ENCODE assay signal across 11 cellular contexts in the genomic region with DNA sequence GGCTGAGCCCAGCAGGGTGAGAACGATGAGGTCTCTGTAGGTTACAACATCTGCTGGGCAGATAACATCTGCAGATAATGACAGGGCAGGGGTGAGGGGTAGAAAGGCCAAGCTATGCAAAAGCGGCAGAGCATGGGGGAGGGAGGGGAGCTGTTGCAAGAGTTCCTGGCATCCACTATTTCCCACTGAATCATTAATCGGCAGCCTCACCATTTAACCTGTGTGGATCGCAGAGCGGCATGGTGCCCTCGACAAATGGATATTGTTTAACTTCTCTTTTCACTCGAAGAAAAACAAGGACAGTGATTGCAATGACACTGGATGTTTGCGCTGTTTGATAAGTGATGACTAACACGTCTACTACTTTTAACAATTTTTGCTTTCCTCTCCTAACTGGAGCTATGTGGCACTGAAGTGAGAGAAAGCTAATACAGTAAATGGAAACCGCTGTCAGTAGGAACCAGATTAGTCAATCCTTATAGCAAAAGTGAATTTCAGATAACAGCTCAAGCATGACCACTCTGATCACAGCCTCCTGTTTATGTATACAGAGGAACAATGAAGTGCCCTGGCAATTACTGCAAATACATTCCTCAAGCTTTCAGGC.
DNase-seq lines count a peak whose midpoint lies in the region; ATAC-seq, FAIRE-seq and TF ChIP-seq lines count a peak whose summit lies in the region.
"Had no signal": no experiment of that assay in that cellular context is flagged by ENCODE, and none has a peak within 500 bp of the region (broad histone marks: within the 10 kb centered on the region; RNA-seq: fewer than 3 reads in every experiment).

No MANE protein-coding gene starts in this region.

- H3K4me3 ChIP-seq in SJSA1 (peak overlapping the region; percentile 18), HepG2 (replicated peaks in 1 of 3; ENCODE audit: insufficient read depth in 1 of 3, low read depth in 2 of 3, low read length in 3 of 3) (no peak overlapping the region)

- DNase-seq in Daoy (ENCODE audit: low read depth) = peak; percentile 75
- peak; percentile 91 for DNase-seq in NCI-H1105 treated with DMSO at 0.1 percent for 48 hours (lab: John Stamatoyannopoulos, UW)
- peak; percentile 47 to 80 for DNase-seq in SJSA1 (ENCODE audit: low read depth in 1 of 2, low spot score in 2 of 2)
- peak; percentile 53 for DNase-seq in HepG2 (ENCODE audit: low spot score)
- no peak for DNase-seq in naive thymus-derived CD8-positive, alpha-beta T cell
- no peak for DNase-seq in SIG-M5 (lab: John Stamatoyannopoulos, UW)
- DNase-seq: head of caudate nucleus had no signal

- no peak overlapping the region for H2AFZ ChIP-seq in HepG2 (ENCODE audit: low read length)

- no TSS peak for BruUV-seq in HepG2 (replicated peaks; lab: Mats Ljungman, UMichigan)

- H3K9me3 Mint-ChIP-seq in naive thymus-derived CD8-positive, alpha-beta T cell = no peaks in the 10 kb centered on the region
- H3K9me3 Mint-ChIP-seq: dendritic cell treated with granulocyte-macrophage colony-stimulating factor and Interleukin-4, amounts not matched to agents 40 ng/mL and 50 ng/mL, for 4 days had no signal

- CTCF ChIA-PET in HepG2 (lab: Yijun Ruan, JAX; ENCODE audit: low intra/inter-chr PET ratio, low total read pairs) = no interaction called here

- FAIRE-seq in HepG2 (lab: Jason Lieb, UNC) = peak; percentile 49

- no peak for TF ChIP-seq POLR2A in HepG2 (IDR thresholded peaks at IDR 0.05; ENCODE audit: insufficient read depth in 1 of 2, low read depth in 2 of 2, low read length in 2 of 2)

- H3K9me3 ChIP-seq in SJSA1 (replicated peaks) (no peaks in the 10 kb centered on the region), HepG2 (ENCODE audit: low read length) (no peaks in the 10 kb centered on the region)

- H3K27ac ChIP-seq in SJSA1 = peak overlapping the region; percentile 41; the same call in 1 of the 2 replicates
- H3K27ac ChIP-seq in HepG2 (ENCODE audit: extremely low read length, insufficient read depth, low read length) = no peak overlapping the region
- H3K27ac ChIP-seq: VCaP had no signal

- no peaks in the 10 kb centered on the region for H3K79me2 ChIP-seq in HepG2 (ENCODE audit: insufficient read depth, low read length)

- ATAC-seq in HepG2 (peak; percentile 68), GM18870 (IDR thresholded peaks at IDR 0.05; ENCODE audit: unreplicated experiment) (no peak), GM21447 (IDR thresholded peaks at IDR 0.05; ENCODE audit: unreplicated experiment) (no peak)
- no peak for ATAC-seq in naive thymus-derived CD8-positive, alpha-beta T cell

- H3K27me3 ChIP-seq in SJSA1 (replicated peaks) = no peaks in the 10 kb centered on the region
- no peaks in the 10 kb centered on the region for H3K27me3 ChIP-seq in HepG2 (ENCODE audit: control insufficient read depth in 1 of 2, insufficient read depth in 2 of 2, low read length in 2 of 2)

- WGBS in HepG2 (ENCODE audit: low lambda C conversion rate) = 5% methylated on average over 10 of the region's 10 CpGs

- no peak for TF ChIP-seq RAD21 in HepG2 (CRISPR knock-in tag; IDR thresholded peaks at IDR 0.05)

- H3K36me3 Mint-ChIP-seq in naive thymus-derived CD8-positive, alpha-beta T cell = no peaks in the 10 kb centered on the region

- POLR2A ChIA-PET in HepG2 (lab: Yijun Ruan, JAX) = no interaction called here
- POLR2A ChIA-PET in naive thymus-derived CD8-positive, alpha-beta T cell (lab: Charles Lee) = no interaction called here

- H3K27ac Mint-ChIP-seq in naive thymus-derived CD8-positive, alpha-beta T cell = no peak overlapping the region
- H3K27ac Mint-ChIP-seq: dendritic cell treated with granulocyte-macrophage colony-stimulating factor and Interleukin-4, amounts not matched to agents 40 ng/mL and 50 ng/mL, for 4 days had no signal

- H3K9ac ChIP-seq in HepG2 (ENCODE audit: insufficient read depth, low read depth, low read length) = no peak overlapping the region

- H3K4me2 ChIP-seq in HepG2 (ENCODE audit: low read depth, low read length) = no peak overlapping the region

- intact Hi-C loops in HepG2 (cut with micrococcal nuclease; ENCODE audit: unreplicated experiment) = no loop called here

- TF ChIP-seq CTCF in HepG2 (CRISPR knock-in tag; IDR thresholded peaks at IDR 0.05) = no peak

- peaks cover 0 to 2% (median 0%) of the 10 kb centered on the region in 5 donors for H3K27me3 Mint-ChIP-seq in naive thymus-derived CD8-positive, alpha-beta T cell

- H3K36me3 ChIP-seq in SJSA1 (no peaks in the 10 kb centered on the region), HepG2 (replicated peaks in 1 of 2; ENCODE audit: control insufficient read depth in 1 of 2, insufficient read depth in 2 of 2, low read length in 2 of 2) (no peaks in the 10 kb centered on the region)

- no peaks in the 10 kb centered on the region for H4K20me1 ChIP-seq in HepG2 (ENCODE audit: insufficient read depth, low read length)

- H3K4me1 Mint-ChIP-seq in naive thymus-derived CD8-positive, alpha-beta T cell = no peaks in the 10 kb centered on the region

- TF ChIP-seq EP300 in HepG2 (IDR thresholded peaks at IDR 0.05; ENCODE audit: low read depth in 2 of 2, low read length in 2 of 2) = no peak
- TF ChIP-seq EP300 in HepG2 (CRISPR knock-in tag; IDR thresholded peaks at IDR 0.05; ENCODE audit: borderline replicate concordance) = no peak

- H3K4me1 ChIP-seq in SJSA1 (replicated peaks) = peaks cover 23% of the 10 kb centered on the region
- H3K4me1 ChIP-seq in HepG2 (ENCODE audit: insufficient read depth, low read length) = peaks cover 12% of the 10 kb centered on the region

- in situ Hi-C loops in HepG2 (cut with HindIII; ENCODE audit: extremely low pct_ligation_motif_present, low pct_unique_long_range_greater_than_20kb) = loop anchor here (25.0 kb wide), 1 partner anchor 404 kb away; no protein-coding TSS in a partner anchor

- no peak overlapping the region for H3K4me3 Mint-ChIP-seq in naive thymus-derived CD8-positive, alpha-beta T cell
- H3K4me3 Mint-ChIP-seq: dendritic cell treated with granulocyte-macrophage colony-stimulating factor and Interleukin-4, amounts not matched to agents 40 ng/mL and 50 ng/mL, for 4 days had no signal

TF ChIP-seq in HepG2, 621 proteins besides CTCF, POLR2A, EP300 and RAD21 (continues in another document):
- TF ChIP-seq, protein P1, sequence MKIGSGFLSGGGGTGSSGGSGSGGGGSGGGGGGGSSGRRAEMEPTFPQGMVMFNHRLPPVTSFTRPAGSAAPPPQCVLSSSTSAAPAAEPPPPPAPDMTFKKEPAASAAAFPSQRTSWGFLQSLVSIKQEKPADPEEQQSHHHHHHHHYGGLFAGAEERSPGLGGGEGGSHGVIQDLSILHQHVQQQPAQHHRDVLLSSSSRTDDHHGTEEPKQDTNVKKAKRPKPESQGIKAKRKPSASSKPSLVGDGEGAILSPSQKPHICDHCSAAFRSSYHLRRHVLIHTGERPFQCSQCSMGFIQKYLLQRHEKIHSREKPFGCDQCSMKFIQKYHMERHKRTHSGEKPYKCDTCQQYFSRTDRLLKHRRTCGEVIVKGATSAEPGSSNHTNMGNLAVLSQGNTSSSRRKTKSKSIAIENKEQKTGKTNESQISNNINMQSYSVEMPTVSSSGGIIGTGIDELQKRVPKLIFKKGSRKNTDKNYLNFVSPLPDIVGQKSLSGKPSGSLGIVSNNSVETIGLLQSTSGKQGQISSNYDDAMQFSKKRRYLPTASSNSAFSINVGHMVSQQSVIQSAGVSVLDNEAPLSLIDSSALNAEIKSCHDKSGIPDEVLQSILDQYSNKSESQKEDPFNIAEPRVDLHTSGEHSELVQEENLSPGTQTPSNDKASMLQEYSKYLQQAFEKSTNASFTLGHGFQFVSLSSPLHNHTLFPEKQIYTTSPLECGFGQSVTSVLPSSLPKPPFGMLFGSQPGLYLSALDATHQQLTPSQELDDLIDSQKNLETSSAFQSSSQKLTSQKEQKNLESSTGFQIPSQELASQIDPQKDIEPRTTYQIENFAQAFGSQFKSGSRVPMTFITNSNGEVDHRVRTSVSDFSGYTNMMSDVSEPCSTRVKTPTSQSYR (CRISPR knock-in tag; IDR thresholded peaks at IDR 0.05; ENCODE audit: borderline replicate concordance) = peak; percentile 49; the same call in 1 of the 2 replicates
- TF ChIP-seq FOSL2 (CRISPR knock-in tag; IDR thresholded peaks at IDR 0.05) (peak; percentile 53; the same call in 1 of the 2 replicates), FOXP1 (IDR thresholded peaks at IDR 0.05) (no peak), FOXP1 (CRISPR knock-in tag; IDR thresholded peaks at IDR 0.05) (no peak), MED8 (CRISPR knock-in tag; IDR thresholded peaks at IDR 0.05; ENCODE audit: insufficient replicate concordance) (no peak), FLYWCH1 (CRISPR knock-in tag; IDR thresholded peaks at IDR 0.05) (no peak), JUNB (CRISPR knock-in tag; IDR thresholded peaks at IDR 0.05; ENCODE audit: borderline replicate concordance) (0 out of 2 replicates have a peak, but pooled peaks have one; percentile 21), DMAP1 (CRISPR knock-in tag; IDR thresholded peaks at IDR 0.05) (no peak), BCL6 (CRISPR knock-in tag; IDR thresholded peaks at IDR 0.05) (0 out of 2 replicates have a peak, but pooled peaks have one; percentile 8), ZSCAN25 (CRISPR knock-in tag; IDR thresholded peaks at IDR 0.05) (peak; percentile 89)
- TF ChIP-seq, protein P2, sequence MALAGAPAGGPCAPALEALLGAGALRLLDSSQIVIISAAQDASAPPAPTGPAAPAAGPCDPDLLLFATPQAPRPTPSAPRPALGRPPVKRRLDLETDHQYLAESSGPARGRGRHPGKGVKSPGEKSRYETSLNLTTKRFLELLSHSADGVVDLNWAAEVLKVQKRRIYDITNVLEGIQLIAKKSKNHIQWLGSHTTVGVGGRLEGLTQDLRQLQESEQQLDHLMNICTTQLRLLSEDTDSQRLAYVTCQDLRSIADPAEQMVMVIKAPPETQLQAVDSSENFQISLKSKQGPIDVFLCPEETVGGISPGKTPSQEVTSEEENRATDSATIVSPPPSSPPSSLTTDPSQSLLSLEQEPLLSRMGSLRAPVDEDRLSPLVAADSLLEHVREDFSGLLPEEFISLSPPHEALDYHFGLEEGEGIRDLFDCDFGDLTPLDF (CRISPR knock-in tag; IDR thresholded peaks at IDR 0.05) = no peak
- TF ChIP-seq, protein P3, sequence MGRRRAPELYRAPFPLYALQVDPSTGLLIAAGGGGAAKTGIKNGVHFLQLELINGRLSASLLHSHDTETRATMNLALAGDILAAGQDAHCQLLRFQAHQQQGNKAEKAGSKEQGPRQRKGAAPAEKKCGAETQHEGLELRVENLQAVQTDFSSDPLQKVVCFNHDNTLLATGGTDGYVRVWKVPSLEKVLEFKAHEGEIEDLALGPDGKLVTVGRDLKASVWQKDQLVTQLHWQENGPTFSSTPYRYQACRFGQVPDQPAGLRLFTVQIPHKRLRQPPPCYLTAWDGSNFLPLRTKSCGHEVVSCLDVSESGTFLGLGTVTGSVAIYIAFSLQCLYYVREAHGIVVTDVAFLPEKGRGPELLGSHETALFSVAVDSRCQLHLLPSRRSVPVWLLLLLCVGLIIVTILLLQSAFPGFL (CRISPR knock-in tag; IDR thresholded peaks at IDR 0.05) = no peak

Comparison
In these comparisons a context has a peak if more than half of its experiments do, and no peak if none do; other contexts are left out.
1. DNase-seq: peak in Daoy (single experiment), NCI-H1105 treated with DMSO at 0.1 percent for 48 hours (single experiment), SJSA1 (2 of 2) and HepG2 (single experiment); none in naive thymus-derived CD8-positive, alpha-beta T cell (0 of 10) and SIG-M5 (single experiment).